Comparison of ENCODE assay signal across 1 cellular context in genomic region chr20:6074145-6074561, GRCh38.
TF ChIP-seq lines count a peak whose summit lies in the region.

No MANE protein-coding gene starts in this region.

TF ChIP-seq in HepG2, 621 proteins besides CTCF, POLR2A, EP300 and RAD21 (continued from another document and continues in another):
- TF ChIP-seq HNF1A (IDR thresholded peaks at IDR 0.05; ENCODE audit: low read depth) (no peak), HNF1A (CRISPR knock-in tag; IDR thresholded peaks at IDR 0.05; ENCODE audit: borderline replicate concordance) (no peak), GATA4 (IDR thresholded peaks at IDR 0.05; ENCODE audit: borderline replicate concordance, low read depth) (no peak), RXRB (CRISPR knock-in tag; IDR thresholded peaks at IDR 0.05; ENCODE audit: borderline replicate concordance) (peak; percentile 74; the same call in 1 of the 2 replicates), PHF20 (CRISPR knock-in tag; IDR thresholded peaks at IDR 0.05) (no peak), TOE1 (CRISPR knock-in tag; IDR thresholded peaks at IDR 0.05) (no peak), HES4 (CRISPR knock-in tag; IDR thresholded peaks at IDR 0.05; ENCODE audit: borderline replicate concordance) (no peak), ZNF646 (CRISPR knock-in tag; IDR thresholded peaks at IDR 0.05) (no peak), ELK4 (CRISPR knock-in tag; IDR thresholded peaks at IDR 0.05; ENCODE audit: borderline replicate concordance) (no peak), EZH2 (conservative IDR thresholded peaks at IDR 0.05; ENCODE audit: low read depth, low read length) (no peak), HIVEP1 (CRISPR knock-in tag; IDR thresholded peaks at IDR 0.05) (no peak), BCL6 (CRISPR knock-in tag; IDR thresholded peaks at IDR 0.05) (peak; percentile 66), ZNF772 (CRISPR knock-in tag; IDR thresholded peaks at IDR 0.05) (no peak; the same call in 1 of the 2 replicates), SIX4 (CRISPR knock-in tag; IDR thresholded peaks at IDR 0.05) (no peak), IKZF1 (IDR thresholded peaks at IDR 0.05) (no peak), SMAD3 (CRISPR knock-in tag; IDR thresholded peaks at IDR 0.05) (no peak), ZNF580 (CRISPR knock-in tag; IDR thresholded peaks at IDR 0.05; ENCODE audit: borderline replicate concordance, low read depth) (no peak), DDIT3 (CRISPR knock-in tag; IDR thresholded peaks at IDR 0.05) (no peak), ESRRA (CRISPR knock-in tag; IDR thresholded peaks at IDR 0.05; ENCODE audit: low read depth) (no peak), ZNF672 (CRISPR knock-in tag; IDR thresholded peaks at IDR 0.05) (no peak), ZNF333 (CRISPR knock-in tag; IDR thresholded peaks at IDR 0.05; ENCODE audit: borderline replicate concordance) (no peak), ZNF563 (CRISPR knock-in tag; IDR thresholded peaks at IDR 0.05) (no peak), BRD4 (CRISPR knock-in tag; IDR thresholded peaks at IDR 0.05) (no peak), ZBTB7A (CRISPR knock-in tag; IDR thresholded peaks at IDR 0.05) (no peak), ZNF276 (CRISPR knock-in tag; IDR thresholded peaks at IDR 0.05; ENCODE audit: low read depth) (no peak), ZNF282 (IDR thresholded peaks at IDR 0.05; ENCODE audit: partially characterized antibody) (no peak), SNAI1 (CRISPR knock-in tag; IDR thresholded peaks at IDR 0.05; ENCODE audit: borderline replicate concordance) (no peak), PLSCR1 (CRISPR knock-in tag; IDR thresholded peaks at IDR 0.05; ENCODE audit: borderline replicate concordance) (no peak), NFKBIZ (CRISPR knock-in tag; IDR thresholded peaks at IDR 0.05) (no peak), SYNCRIP (IDR thresholded peaks at IDR 0.05; ENCODE audit: insufficient read depth, low read depth, low read length) (no peak), ZBTB8A (CRISPR knock-in tag; IDR thresholded peaks at IDR 0.05; ENCODE audit: borderline replicate concordance, low read depth) (no peak), KAT8 (CRISPR knock-in tag; IDR thresholded peaks at IDR 0.05) (peak; percentile 50; the same call in 1 of the 2 replicates), ATRX (CRISPR knock-in tag; IDR thresholded peaks at IDR 0.05; ENCODE audit: borderline replicate concordance) (no peak), HNRNPLL (IDR thresholded peaks at IDR 0.05; ENCODE audit: low read depth, low read length, poor library complexity, severe bottlenecking) (no peak), PHF8 (CRISPR knock-in tag; IDR thresholded peaks at IDR 0.05) (no peak), ZBTB7B (CRISPR knock-in tag; IDR thresholded peaks at IDR 0.05) (peak; percentile 66; the same call in 1 of the 2 replicates), ZNF773 (CRISPR knock-in tag; IDR thresholded peaks at IDR 0.05; ENCODE audit: borderline replicate concordance) (no peak), ZBTB20 (CRISPR knock-in tag; IDR thresholded peaks at IDR 0.05; ENCODE audit: borderline replicate concordance, low read depth) (no peak), ZNF274 (CRISPR knock-in tag; IDR thresholded peaks at IDR 0.05) (no peak), ZNF691 (CRISPR knock-in tag; IDR thresholded peaks at IDR 0.05; ENCODE audit: borderline replicate concordance, low read depth) (peak; percentile 39; the same call in 1 of the 2 replicates), ZNF776 (CRISPR knock-in tag; IDR thresholded peaks at IDR 0.05) (no peak), SRSF4 (IDR thresholded peaks at IDR 0.05; ENCODE audit: low read depth, low read length, poor library complexity, severe bottlenecking) (no peak), ATF7-NPFF (CRISPR knock-in tag; IDR thresholded peaks at IDR 0.05; ENCODE audit: low read depth) (no peak), ZNF589 (CRISPR knock-in tag; conservative IDR thresholded peaks at IDR 0.05) (no peak), ATM (IDR thresholded peaks at IDR 0.05; ENCODE audit: borderline replicate concordance) (no peak), SATB2 (CRISPR knock-in tag; IDR thresholded peaks at IDR 0.05) (no peak), NFIB (CRISPR knock-in tag; IDR thresholded peaks at IDR 0.05; ENCODE audit: borderline replicate concordance) (no peak), ZFP62 (CRISPR knock-in tag; IDR thresholded peaks at IDR 0.05) (no peak), ASH2L (IDR thresholded peaks at IDR 0.05; ENCODE audit: insufficient read length, low read depth, low read length) (no peak), CENPX (CRISPR knock-in tag; IDR thresholded peaks at IDR 0.05) (no peak), ZNF207 (IDR thresholded peaks at IDR 0.05; ENCODE audit: borderline replicate concordance) (no peak), ZC3H13 (CRISPR knock-in tag; IDR thresholded peaks at IDR 0.05) (no peak), ZFP37 (CRISPR knock-in tag; IDR thresholded peaks at IDR 0.05; ENCODE audit: borderline replicate concordance) (no peak), ZNF12 (CRISPR knock-in tag; IDR thresholded peaks at IDR 0.05) (no peak), ZNF775 (CRISPR knock-in tag; IDR thresholded peaks at IDR 0.05; ENCODE audit: borderline replicate concordance) (no peak), ZNF660 (CRISPR knock-in tag; IDR thresholded peaks at IDR 0.05; ENCODE audit: borderline replicate concordance, low read depth) (no peak), ZNF362 (CRISPR knock-in tag; IDR thresholded peaks at IDR 0.05; ENCODE audit: borderline replicate concordance) (no peak), NCOA1 (CRISPR knock-in tag; IDR thresholded peaks at IDR 0.05) (no peak), ZMYM4 (CRISPR knock-in tag; IDR thresholded peaks at IDR 0.05) (peak; percentile 78; the same call in 1 of the 2 replicates)
